8 cellular contexts compared by ENCODE assay signal in genomic region chr7:151408839-151409554, GRCh38. TPM values are rescaled to one million over a fixed set of nuclear protein-coding genes. Genes with fewer than 3 reads are reported as not detected.
DNase-seq lines count a peak whose midpoint lies in the region; ATAC-seq lines count a peak whose summit lies in the region.

No MANE protein-coding gene starts in this region.

- no peaks in the 10 kb centered on the region for H3K36me3 ChIP-seq in ES-I3 (ENCODE audit: insufficient read depth, low read length)

- H3K9ac ChIP-seq in ES-I3 (ENCODE audit: low read depth, low read length) = peak overlapping the region; percentile 82

- ATAC-seq in HG03460 (IDR thresholded peaks at IDR 0.05; ENCODE audit: unreplicated experiment) (peak; percentile 68), HG03280 (IDR thresholded peaks at IDR 0.05; ENCODE audit: unreplicated experiment) (no peak), GM21390 (IDR thresholded peaks at IDR 0.05; ENCODE audit: unreplicated experiment) (no peak)

- H3K4me1 ChIP-seq in ES-I3 (ENCODE audit: insufficient read depth, low read length) = peaks cover 17% of the 10 kb centered on the region; the same call in 1 of the 2 replicates

- peak overlapping the region; percentile 77 for H3K4me3 ChIP-seq in iPS-11a (ENCODE audit: low read depth, low read length)

- peak; percentile 64 for DNase-seq in activated effector memory CD4-positive, alpha-beta T cell treated with Interleukin-2 at 50 U/mL for 16 hours
- peak; percentile 13 for DNase-seq in stimulated activated CD8-positive, alpha-beta memory T cell treated with anti-CD3 and anti-CD28 coated beads, Interleukin-12 subunit alpha, Interleukin-12 subunit beta, amount 100 ng/mL, for 4 hours (ENCODE audit: low read depth)
- no peak for DNase-seq in ureter (ENCODE audit: low spot score)

- H3K9me3 ChIP-seq in ES-I3 (ENCODE audit: control insufficient read depth, insufficient read depth, low read length) = no peaks in the 10 kb centered on the region

RNA-seq across cellular contexts. Expression of gene WDR86, which starts 0.8 kb away (rescaled TPM):
- total RNA-seq in ureter = 4.3 TPM

RNA-seq across cellular contexts. Expression of gene CRYGN, which starts 30.9 kb away (rescaled TPM):
- not detected for total RNA-seq in ureter
